In the genomic region with DNA sequence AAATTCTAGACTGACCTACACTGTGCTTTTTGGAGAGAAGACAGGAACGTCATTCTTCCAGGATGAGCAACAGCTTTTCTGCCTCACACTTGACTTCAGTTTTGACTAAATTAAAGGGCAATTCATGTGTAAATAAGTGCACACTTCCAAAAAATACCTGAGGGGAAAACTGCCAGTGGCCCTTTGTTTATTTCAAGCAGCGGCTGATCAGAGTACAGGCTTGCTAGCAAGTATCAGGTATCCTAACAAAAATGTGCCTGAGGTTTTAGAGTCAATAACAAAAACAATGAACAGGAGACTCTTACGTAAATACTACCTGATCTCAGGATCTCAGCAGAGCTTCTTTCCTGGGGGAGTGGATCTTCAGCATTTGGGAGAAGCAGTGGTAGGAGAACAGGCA, we compare ENCODE assay signal across 30 cellular contexts. TPM values are rescaled to one million over a fixed set of nuclear protein-coding genes. Genes with fewer than 3 reads are reported as not detected.
DNase-seq lines count a peak whose midpoint lies in the region; ATAC-seq and TF ChIP-seq lines count a peak whose summit lies in the region.
"Had no signal": no experiment of that assay in that cellular context is flagged by ENCODE, and none has a peak within 500 bp of the region (broad histone marks: within the 10 kb centered on the region; RNA-seq: fewer than 3 reads in every experiment).

No MANE protein-coding gene starts in this region.

- BruUV-seq in PC-9 (replicated peaks; lab: Mats Ljungman, UMichigan), result no TSS peak

- no peaks in the 10 kb centered on the region for H3K27me3 ChIP-seq in PC-9 (ENCODE audit: insufficient read depth, low read depth)
- H3K27me3 ChIP-seq: adrenal gland, BLaER1, breast epithelium, colonic mucosa, gastrocnemius medialis had no signal

- H3K27ac Mint-ChIP-seq in stimulated activated memory B cell treated with anti-CD40 and anti-IgM and Interleukin-4, amounts not matched to agents 10 μg/mL and 1 μg/mL and 100 μg/mL, for 72 hours, result peak overlapping the region; percentile 71
- H3K27ac Mint-ChIP-seq: naive thymus-derived CD4-positive, alpha-beta T cell had no signal

- CTCF ChIA-PET in PC-9 (lab: Charles Lee), result no interaction called here

- peaks cover 3% of the 10 kb centered on the region for H3K9me3 Mint-ChIP-seq in stimulated activated memory B cell treated with anti-CD40 and anti-IgM and Interleukin-4, amounts not matched to agents 10 μg/mL and 1 μg/mL and 100 μg/mL, for 72 hours

- intact Hi-C loops in PC-9 (cut with micrococcal nuclease; ENCODE audit: unreplicated experiment), result no loop called here
- intact Hi-C loops in Right ventricle myocardium inferior (cut with DNase I), result no loop called here

- H3K27ac ChIP-seq in PC-9, result no peak overlapping the region
- H3K27ac ChIP-seq: adrenal gland, BLaER1, breast epithelium, colonic mucosa, esophagus squamous epithelium, gastrocnemius medialis, HL-60, left ventricle myocardium inferior had no signal

- no peak overlapping the region for H3K4me3 Mint-ChIP-seq in stimulated activated memory B cell treated with anti-CD40 and anti-IgM and Interleukin-4, amounts not matched to agents 10 μg/mL and 1 μg/mL and 100 μg/mL, for 72 hours
- H3K4me3 Mint-ChIP-seq: naive thymus-derived CD4-positive, alpha-beta T cell had no signal

- TF ChIP-seq CTCF in PC-9 (conservative IDR thresholded peaks at IDR 0.05), result no peak

- no peak overlapping the region for H3K4me2 ChIP-seq in PC-9
- H3K4me2 ChIP-seq: BLaER1, smooth muscle cell had no signal

- no peaks in the 10 kb centered on the region for H3K36me3 ChIP-seq in PC-9 (ENCODE audit: low read depth)
- H3K36me3 ChIP-seq: adrenal gland, breast epithelium, colonic mucosa, esophagus squamous epithelium, gastrocnemius medialis, left ventricle myocardium inferior had no signal

- H3F3A ChIP-seq in PC-9 (ENCODE audit: insufficient read depth, low read depth), result no peaks in the 10 kb centered on the region

- no peaks in the 10 kb centered on the region for H3K9me3 ChIP-seq in PC-9 (ENCODE audit: insufficient read depth, low read depth)
- H3K9me3 ChIP-seq: adrenal gland, Caco-2, colonic mucosa, esophagus squamous epithelium had no signal

- peaks cover 10% of the 10 kb centered on the region for H3K4me1 ChIP-seq in PC-9 (replicated peaks; ENCODE audit: insufficient read depth)
- H3K4me1 ChIP-seq: breast epithelium, Caco-2, colonic mucosa, gastrocnemius medialis had no signal

- no peak overlapping the region for H2AFZ ChIP-seq in PC-9

- H3K79me2 ChIP-seq in PC-9 (ENCODE audit: low read depth), result no peaks in the 10 kb centered on the region

- H3K4me1 Mint-ChIP-seq in stimulated activated memory B cell treated with anti-CD40 and anti-IgM and Interleukin-4, amounts not matched to agents 10 μg/mL and 1 μg/mL and 100 μg/mL, for 72 hours, result peaks cover 66% of the 10 kb centered on the region

- peaks cover 68% of the 10 kb centered on the region for H3K36me3 Mint-ChIP-seq in stimulated activated memory B cell treated with anti-CD40 and anti-IgM and Interleukin-4, amounts not matched to agents 10 μg/mL and 1 μg/mL and 100 μg/mL, for 72 hours

- no peak for ATAC-seq in stimulated activated memory B cell treated with anti-CD40 and anti-IgM and Interleukin-4, amounts not matched to agents 10 μg/mL and 1 μg/mL and 100 μg/mL, for 72 hours
- ATAC-seq in Right ventricle myocardium inferior, result no peak
- ATAC-seq: gastrocnemius medialis; HCT116; naive thymus-derived CD4-positive, alpha-beta T cell had no signal

- H3K4me3 ChIP-seq in PC-9, result no peak overlapping the region
- H3K4me3 ChIP-seq: adrenal gland, BLaER1, breast epithelium, colonic mucosa, esophagus squamous epithelium, gastrocnemius medialis, left ventricle myocardium inferior, smooth muscle cell had no signal

- POLR2A ChIA-PET in PC-9 (lab: Charles Lee; ENCODE audit: unreplicated experiment), result interaction anchor here (0.6 kb wide), 1 partner anchor 879 kb away, joined by 3 read pairs; no protein-coding TSS in a partner anchor

- H4K20me1 ChIP-seq in PC-9 (ENCODE audit: insufficient read depth), result no peaks in the 10 kb centered on the region
- H4K20me1 ChIP-seq: BLaER1 had no signal

- no peaks in the 10 kb centered on the region for H3K27me3 Mint-ChIP-seq in stimulated activated memory B cell treated with anti-CD40 and anti-IgM and Interleukin-4, amounts not matched to agents 10 μg/mL and 1 μg/mL and 100 μg/mL, for 72 hours
- H3K27me3 Mint-ChIP-seq: naive thymus-derived CD4-positive, alpha-beta T cell had no signal

- H3K9me2 ChIP-seq in PC-9 (ENCODE audit: insufficient read depth), result no peaks in the 10 kb centered on the region

- DNase-seq in NCI-H526 (lab: John Stamatoyannopoulos, UW) (peak; percentile 11 to 26), NCI-H526 treated with DMSO at 0.1 percent for 48 hours (lab: John Stamatoyannopoulos, UW) (no peak), NCI-H2107 treated with DMSO at 0.1 percent for 48 hours (lab: John Stamatoyannopoulos, UW; ENCODE audit: unreplicated experiment) (peak; percentile 79), PC-9 (peak; percentile 12 to 84), NCI-H446 (lab: John Stamatoyannopoulos, UW) (no peak), ecto neural progenitor cell (ENCODE audit: low spot score) (no peak), Right ventricle myocardium inferior (ENCODE audit: missing footprints) (no peak)
- DNase-seq: activated CD8-positive, alpha-beta memory T cell treated with anti-CD3 and anti-CD28 coated beads for 24 hours; activated T-cell treated with anti-CD3 and anti-CD28 coated beads, Interleukin-2, amount 50 U/mL, for 1 hour; adrenal gland; Caco-2; colonic mucosa; esophagus squamous epithelium; gastrocnemius medialis; hippocampal formation; left ventricle myocardium inferior; naive thymus-derived CD4-positive, alpha-beta T cell; NCI-H2227 treated with DMSO at 0.1 percent for 48 hours; occipital lobe; stimulated activated CD4-positive, alpha-beta T cell treated with anti-CD3 and anti-CD28 coated beads, Interleukin-2, amount 100 ng/mL, for 24 hours had no signal

RNA-seq across cellular contexts. Expression of gene LY86, which starts 12.3 kb away (rescaled TPM):
- total RNA-seq in PC-9 (2021), result not detected in 2 replicates
- 1.1 TPM for total RNA-seq in Right ventricle myocardium inferior
- total RNA-seq: Caco-2, Daoy, LHCN-M2, pulmonary artery endothelial cell, SK-MEL-5, smooth muscle cell had no signal

Comparison
In these comparisons a context has a peak if more than half of its experiments do, and no peak if none do; other contexts are left out.
1. DNase-seq: peak in NCI-H526 (2 of 2), NCI-H2107 treated with DMSO at 0.1 percent for 48 hours (single experiment) and PC-9 (2 of 2); none in NCI-H526 treated with DMSO at 0.1 percent for 48 hours (single experiment), NCI-H446 (0 of 2), ecto neural progenitor cell (single experiment) and Right ventricle myocardium inferior (single experiment).